Comparison of ENCODE assay signal across 31 cellular contexts in the genomic region with DNA sequence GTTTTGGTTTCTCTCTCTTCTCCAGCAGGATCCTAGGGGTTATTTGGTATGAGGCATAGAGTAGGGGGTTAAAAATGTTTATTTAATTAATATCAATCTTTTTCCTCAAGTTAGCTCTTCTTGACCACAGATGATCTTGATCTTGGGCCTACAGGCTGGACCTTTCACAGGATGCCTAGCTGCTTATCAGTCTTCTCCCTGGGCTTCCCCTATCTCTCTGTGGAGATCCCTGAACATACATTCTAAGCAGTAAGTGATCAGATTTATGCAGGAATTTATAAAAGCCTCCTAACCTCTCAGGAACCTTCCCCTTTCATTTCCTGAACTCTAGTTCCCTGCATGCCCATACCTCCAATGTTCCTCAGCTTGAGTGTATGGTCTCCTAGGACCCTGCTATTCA.
"Had no signal": no experiment of that assay in that cellular context is flagged by ENCODE, and none has a peak within 500 bp of the region (broad histone marks: within the 10 kb centered on the region; RNA-seq: fewer than 3 reads in every experiment).

No MANE protein-coding gene starts in this region.

- H3K9me3 ChIP-seq: esophagus muscularis mucosa, gastroesophageal sphincter had no signal

- H3K36me3 ChIP-seq: brain microvascular endothelial cell, esophagus muscularis mucosa, gastroesophageal sphincter had no signal

- H3K4me3 Mint-ChIP-seq: activated CD4-positive, alpha-beta memory T cell treated with anti-CD3 and anti-CD28 coated beads for 36 hours; activated CD4-positive, alpha-beta T cell treated with anti-CD3 and anti-CD28 coated beads for 36 hours; activated CD4-positive, alpha-beta T cell treated with anti-CD3 and anti-CD28 coated beads, Interleukin-2, amount 10 ng/mL, durations not matched to agents 24 days and 14 days; activated CD8-positive, alpha-beta memory T cell treated with anti-CD3 and anti-CD28 coated beads, Interleukin-2, amount 10 ng/mL, durations not matched to agents 7 days and 5 days; activated CD8-positive, alpha-beta T cell treated with anti-CD3 and anti-CD28 coated beads, Interleukin-2, amount 10 ng/mL, durations not matched to agents 7 days and 5 days; activated naive CD4-positive, alpha-beta T cell treated with anti-CD3 and anti-CD28 coated beads, Interleukin-2, amount 10 ng/mL, durations not matched to agents 7 days and 5 days; activated naive CD8-positive, alpha-beta T cell treated with anti-CD3 and anti-CD28 coated beads, Interleukin-2, amount 10 ng/mL, durations not matched to agents 7 days and 5 days; activated T-helper 1 cell treated with anti-CD3 and anti-CD28 coated beads, Interleukin-12 subunit alpha, Interleukin-12 subunit beta, Interleukin-2, Interleukin-4 antibody, amounts not matched to agents 30 ng/mL and 10 ng/mL and 1 ng/mL, durations not matched to agents 14 hours and 24 hours and 36 hours; effector memory CD8-positive, alpha-beta T cell had no signal

- H3K4me1 ChIP-seq: foreskin keratinocyte had no signal

- DNase-seq: activated CD4-positive, alpha-beta memory T cell treated with anti-CD3 and anti-CD28 coated beads for 36 hours; activated CD4-positive, alpha-beta T cell treated with anti-CD3 and anti-CD28 coated beads for 36 hours; activated CD4-positive, alpha-beta T cell treated with anti-CD3 and anti-CD28 coated beads, Interleukin-2, amount 10 ng/mL, durations not matched to agents 24 days and 14 days; activated CD4-positive, CD25-positive, alpha-beta regulatory T cell; activated CD4-positive, CD25-positive, alpha-beta regulatory T cell treated with anti-CD3 and anti-CD28 coated beads, Interleukin-2, amount 50 U/mL, for 72 hours; activated CD8-positive, alpha-beta memory T cell treated with anti-CD3 and anti-CD28 coated beads, Interleukin-2, amount 10 ng/mL, durations not matched to agents 7 days and 5 days; activated CD8-positive, alpha-beta memory T cell treated with anti-CD3 and anti-CD28 coated beads, Interleukin-2, amount 50 U/mL, for 4 hours; activated CD8-positive, alpha-beta T cell treated with anti-CD3 and anti-CD28 coated beads, Interleukin-2, amount 10 ng/mL, durations not matched to agents 7 days and 5 days; activated gamma-delta T cell; activated naive CD4-positive, alpha-beta T cell; activated naive CD4-positive, alpha-beta T cell treated with anti-CD3 and anti-CD28 coated beads, Interleukin-2, amount 10 ng/mL, durations not matched to agents 7 days and 5 days; activated naive CD8-positive, alpha-beta T cell treated with anti-CD3 and anti-CD28 coated beads, Interleukin-2, amount 10 ng/mL, durations not matched to agents 7 days and 5 days; activated T-cell treated with anti-CD3 and anti-CD28 coated beads, Interleukin-2, amount 50 U/mL, for 1 hour; activated T-cell treated with anti-CD3 and anti-CD28 coated beads, Interleukin-2, amount 50 U/mL, for 48 hours; brain microvascular endothelial cell; caudate nucleus; cortex of kidney; dermis blood vessel endothelial cell; effector CD4-positive, alpha-beta T cell; effector memory CD8-positive, alpha-beta T cell; foreskin keratinocyte; head of caudate nucleus; T-helper 2 cell had no signal

- H3K36me3 Mint-ChIP-seq: activated CD4-positive, alpha-beta memory T cell treated with anti-CD3 and anti-CD28 coated beads for 36 hours; activated naive CD4-positive, alpha-beta T cell treated with anti-CD3 and anti-CD28 coated beads, Interleukin-2, amount 10 ng/mL, durations not matched to agents 7 days and 5 days; activated naive CD4-positive, alpha-beta T cell treated with anti-CD3 and anti-CD28 coated beads, Interleukin-2, amount 50 U/mL, for 72 hours had no signal

- H3K27ac Mint-ChIP-seq: activated CD4-positive, alpha-beta memory T cell treated with anti-CD3 and anti-CD28 coated beads for 36 hours; activated CD4-positive, alpha-beta T cell treated with anti-CD3 and anti-CD28 coated beads for 36 hours; activated CD4-positive, alpha-beta T cell treated with anti-CD3 and anti-CD28 coated beads, Interleukin-2, amount 10 ng/mL, durations not matched to agents 24 days and 14 days; activated CD8-positive, alpha-beta memory T cell treated with anti-CD3 and anti-CD28 coated beads, Interleukin-2, amount 10 ng/mL, durations not matched to agents 7 days and 5 days; activated CD8-positive, alpha-beta T cell treated with anti-CD3 and anti-CD28 coated beads, Interleukin-2, amount 10 ng/mL, durations not matched to agents 7 days and 5 days; activated naive CD4-positive, alpha-beta T cell treated with anti-CD3 and anti-CD28 coated beads, Interleukin-2, amount 10 ng/mL, durations not matched to agents 7 days and 5 days; activated naive CD8-positive, alpha-beta T cell treated with anti-CD3 and anti-CD28 coated beads, Interleukin-2, amount 10 ng/mL, durations not matched to agents 7 days and 5 days; activated T-helper 1 cell treated with anti-CD3 and anti-CD28 coated beads, Interleukin-12 subunit alpha, Interleukin-12 subunit beta, Interleukin-2, Interleukin-4 antibody, amounts not matched to agents 30 ng/mL and 10 ng/mL and 1 ng/mL, durations not matched to agents 14 hours and 24 hours and 36 hours; effector memory CD8-positive, alpha-beta T cell had no signal

- H3K4me3 ChIP-seq: esophagus muscularis mucosa, gastroesophageal sphincter had no signal

- ATAC-seq: activated CD4-positive, alpha-beta T cell treated with anti-CD3 and anti-CD28 coated beads for 36 hours; activated CD8-positive, alpha-beta memory T cell treated with anti-CD3 and anti-CD28 coated beads, Interleukin-2, amount 10 ng/mL, durations not matched to agents 7 days and 5 days; activated CD8-positive, alpha-beta T cell treated with anti-CD3 and anti-CD28 coated beads, Interleukin-2, amount 10 ng/mL, durations not matched to agents 7 days and 5 days; activated naive CD4-positive, alpha-beta T cell treated with anti-CD3 and anti-CD28 coated beads, Interleukin-2, amount 50 U/mL, for 72 hours; effector memory CD8-positive, alpha-beta T cell; foreskin keratinocyte; gastroesophageal sphincter had no signal

- H3K4me1 Mint-ChIP-seq: activated CD4-positive, alpha-beta T cell treated with anti-CD3 and anti-CD28 coated beads for 36 hours; activated CD4-positive, alpha-beta T cell treated with anti-CD3 and anti-CD28 coated beads, Interleukin-2, amount 10 ng/mL, durations not matched to agents 24 days and 14 days had no signal

- H3K27me3 ChIP-seq: brain microvascular endothelial cell, esophagus muscularis mucosa, foreskin keratinocyte, gastroesophageal sphincter had no signal

- FAIRE-seq: astrocyte, bronchial epithelial cell, colon, TTC549 had no signal

- H3K27ac ChIP-seq: brain microvascular endothelial cell, esophagus muscularis mucosa, foreskin keratinocyte, gastroesophageal sphincter had no signal

- H3K9me3 Mint-ChIP-seq: activated CD4-positive, alpha-beta memory T cell treated with anti-CD3 and anti-CD28 coated beads for 36 hours; activated CD4-positive, alpha-beta T cell treated with anti-CD3 and anti-CD28 coated beads, Interleukin-2, amount 10 ng/mL, durations not matched to agents 24 days and 14 days; activated naive CD4-positive, alpha-beta T cell treated with anti-CD3 and anti-CD28 coated beads, Interleukin-2, amount 10 ng/mL, durations not matched to agents 7 days and 5 days; activated naive CD4-positive, alpha-beta T cell treated with anti-CD3 and anti-CD28 coated beads, Interleukin-2, amount 50 U/mL, for 72 hours; activated naive CD8-positive, alpha-beta T cell treated with anti-CD3 and anti-CD28 coated beads, Interleukin-2, amount 10 ng/mL, durations not matched to agents 7 days and 5 days; activated T-helper 1 cell treated with anti-CD3 and anti-CD28 coated beads, Interleukin-12 subunit alpha, Interleukin-12 subunit beta, Interleukin-2, Interleukin-4 antibody, amounts not matched to agents 30 ng/mL and 10 ng/mL and 1 ng/mL, durations not matched to agents 14 hours and 24 hours and 36 hours; effector memory CD8-positive, alpha-beta T cell had no signal

- H3K27me3 Mint-ChIP-seq: activated CD4-positive, alpha-beta memory T cell treated with anti-CD3 and anti-CD28 coated beads for 36 hours; activated CD4-positive, alpha-beta T cell treated with anti-CD3 and anti-CD28 coated beads for 36 hours; activated CD4-positive, alpha-beta T cell treated with anti-CD3 and anti-CD28 coated beads, Interleukin-2, amount 10 ng/mL, durations not matched to agents 24 days and 14 days; activated CD8-positive, alpha-beta memory T cell treated with anti-CD3 and anti-CD28 coated beads, Interleukin-2, amount 10 ng/mL, durations not matched to agents 7 days and 5 days; activated naive CD4-positive, alpha-beta T cell treated with anti-CD3 and anti-CD28 coated beads, Interleukin-2, amount 10 ng/mL, durations not matched to agents 7 days and 5 days; activated naive CD8-positive, alpha-beta T cell treated with anti-CD3 and anti-CD28 coated beads, Interleukin-2, amount 10 ng/mL, durations not matched to agents 7 days and 5 days; effector memory CD8-positive, alpha-beta T cell had no signal
